8 cellular contexts compared by ENCODE assay signal in genomic region chr12:110266980-110267620, GRCh38. TPM values are rescaled to one million over a fixed set of nuclear protein-coding genes. Genes with fewer than 3 reads are reported as not detected.
DNase-seq lines count a peak whose midpoint lies in the region; ATAC-seq and TF ChIP-seq lines count a peak whose summit lies in the region.

No MANE protein-coding gene starts in this region.

- H3K27me3 ChIP-seq in esophagus squamous epithelium, result no peaks in the 10 kb centered on the region

- no peak overlapping the region for H3K27ac Mint-ChIP-seq in nephron progenitor cell

- ATAC-seq in GM18517 (IDR thresholded peaks at IDR 0.05; ENCODE audit: unreplicated experiment) (no peak), GM18909 (IDR thresholded peaks at IDR 0.05; ENCODE audit: poor library complexity, unreplicated experiment) (no peak), GM21515 (IDR thresholded peaks at IDR 0.05; ENCODE audit: unreplicated experiment) (no peak)

- H3K4me3 Mint-ChIP-seq in nephron progenitor cell, result no peak overlapping the region

- H3K4me1 ChIP-seq in esophagus squamous epithelium, result peaks cover 18 to 58% (median 41%) of the 10 kb centered on the region in 3 donors

- 16 to 18% methylated on average over 8 to 9 of the region's 9 CpGs for WGBS in esophagus squamous epithelium, 2 donors

- peak overlapping the region in 1 of 4 donors; percentile 37 for H3K4me3 ChIP-seq in esophagus squamous epithelium
- peak overlapping the region; percentile 22 for H3K4me3 ChIP-seq in retinal pigment epithelial cell (ENCODE audit: low read length)

- TF ChIP-seq POLR2A in esophagus squamous epithelium (IDR thresholded peaks at IDR 0.05), result no peak

- intact Hi-C loops in esophagus squamous epithelium (cut with DNase I), result no loop called here

- DNase-seq in GM04503 (ENCODE audit: low read depth) (peak; percentile 61), NCI-H69 (lab: John Stamatoyannopoulos, UW) (peak; percentile 94), esophagus squamous epithelium (lab: John Stamatoyannopoulos, UW) (no peak), retinal pigment epithelial cell (ENCODE audit: low read depth) (peak; percentile 86), nephron progenitor cell (no peak)

- peaks cover 4% of the 10 kb centered on the region for H3K27me3 Mint-ChIP-seq in nephron progenitor cell (ENCODE audit: low read depth, poor library complexity)

- H3K9me3 ChIP-seq in esophagus squamous epithelium, result no peaks in the 10 kb centered on the region

- H3K9me3 Mint-ChIP-seq in nephron progenitor cell, result no peaks in the 10 kb centered on the region

- H3K4me1 Mint-ChIP-seq in nephron progenitor cell, result peaks cover 52% of the 10 kb centered on the region

- H3K36me3 ChIP-seq in esophagus squamous epithelium, result no peaks in the 10 kb centered on the region

- peak overlapping the region in 3 of 4 donors; percentile 60 to 69 (median 61) for H3K27ac ChIP-seq in esophagus squamous epithelium

- H3K36me3 Mint-ChIP-seq in nephron progenitor cell (ENCODE audit: low read depth), result no peaks in the 10 kb centered on the region

- no peak for TF ChIP-seq CTCF in esophagus squamous epithelium (IDR thresholded peaks at IDR 0.05)
- TF ChIP-seq CTCF in retinal pigment epithelial cell (conservative IDR thresholded peaks at IDR 0.05; ENCODE audit: low read depth, low read length), result no peak
- no peak for TF ChIP-seq CTCF in nephron progenitor cell (IDR thresholded peaks at IDR 0.05)

RNA-seq across cellular contexts. Expression of gene ATP2A2, which starts 13.9 kb away (rescaled TPM):
- 100 to 1,000 TPM; 147 to 263 (median 177) TPM for total RNA-seq in esophagus squamous epithelium

Comparison
In these comparisons a context has a peak if more than half of its experiments do, and no peak if none do; other contexts are left out.
1. DNase-seq: peak in GM04503 (single experiment), NCI-H69 (single experiment) and retinal pigment epithelial cell (single experiment); none in esophagus squamous epithelium (single experiment) and nephron progenitor cell (single experiment).